Comparison of ENCODE assay signal across 16 cellular contexts in genomic region chr14:91327201-91327600, GRCh38.
DNase-seq lines count a peak whose midpoint lies in the region; ATAC-seq and TF ChIP-seq lines count a peak whose summit lies in the region.
"Had no signal": no experiment of that assay in that cellular context is flagged by ENCODE, and none has a peak within 500 bp of the region (broad histone marks: within the 10 kb centered on the region; RNA-seq: fewer than 3 reads in every experiment).

No MANE protein-coding gene starts in this region.

- H3K27me3 ChIP-seq in endodermal cell (ENCODE audit: control insufficient read depth, insufficient read depth, low read length, poor library complexity, severe bottlenecking) = no peaks in the 10 kb centered on the region
- no peaks in the 10 kb centered on the region for H3K27me3 ChIP-seq in subcutaneous abdominal adipose tissue (ENCODE audit: control insufficient read depth in 5 of 5, insufficient read depth in 4 of 5, low read length in 5 of 5)
- H3K27me3 ChIP-seq: foreskin keratinocyte had no signal

- TF ChIP-seq CTCF in endodermal cell (conservative IDR thresholded peaks at IDR 0.05) = no peak

- no peak overlapping the region for H3K4me3 ChIP-seq in endodermal cell (ENCODE audit: low read length)
- H3K4me3 ChIP-seq in subcutaneous abdominal adipose tissue (ENCODE audit: low read depth in 1 of 5, low read length in 5 of 5) = no peak overlapping the region
- H3K4me3 ChIP-seq: GM12878, tibial artery had no signal

- H3K4me1 Mint-ChIP-seq in activated naive CD4-positive, alpha-beta T cell treated with anti-CD3 and anti-CD28 coated beads, Interleukin-2, amount 10 ng/mL, durations not matched to agents 7 days and 5 days = peaks cover 90% of the 10 kb centered on the region
- peaks cover 71% of the 10 kb centered on the region for H3K4me1 Mint-ChIP-seq in activated CD4-positive, alpha-beta memory T cell treated with anti-CD3 and anti-CD28 coated beads for 36 hours (ENCODE audit: low read depth)
- H3K4me1 Mint-ChIP-seq in endodermal cell = peaks cover 7% of the 10 kb centered on the region

- H3K36me3 Mint-ChIP-seq in activated naive CD4-positive, alpha-beta T cell treated with anti-CD3 and anti-CD28 coated beads, Interleukin-2, amount 10 ng/mL, durations not matched to agents 7 days and 5 days = peaks cover 63% of the 10 kb centered on the region
- H3K36me3 Mint-ChIP-seq in activated CD4-positive, alpha-beta memory T cell treated with anti-CD3 and anti-CD28 coated beads for 36 hours = peaks cover 35% of the 10 kb centered on the region
- H3K36me3 Mint-ChIP-seq in endodermal cell (ENCODE audit: low read depth) = peaks cover 23% of the 10 kb centered on the region

- H3K36me3 ChIP-seq in endodermal cell (ENCODE audit: control insufficient read depth, insufficient read depth, low read length) (peaks cover 18% of the 10 kb centered on the region), subcutaneous abdominal adipose tissue (ENCODE audit: control insufficient read depth in 5 of 5, insufficient read depth in 5 of 5, low read length in 5 of 5) (no peaks in the 10 kb centered on the region)
- H3K36me3 ChIP-seq: tibial artery had no signal

- 92 to 94% methylated on average over 5 to 7 of the region's 7 CpGs for WGBS in endodermal cell (ENCODE audit: insufficient coverage in 1 of 2, insufficient read length in 1 of 2), 2 experiments

- no peak for DNase-seq in activated naive CD4-positive, alpha-beta T cell treated with anti-CD3 and anti-CD28 coated beads, Interleukin-2, amount 10 ng/mL, durations not matched to agents 7 days and 5 days
- no peak for DNase-seq in activated naive CD4-positive, alpha-beta T cell (lab: John Stamatoyannopoulos, UW)
- DNase-seq in activated CD4-positive, alpha-beta memory T cell treated with anti-CD3 and anti-CD28 coated beads for 36 hours = no peak
- no peak for DNase-seq in endodermal cell
- DNase-seq in activated CD4-positive, alpha-beta T cell treated with anti-CD3 and anti-CD28 coated beads, Interleukin-2, amount 50 U/mL, for 1 hour = no peak
- no peak for DNase-seq in NCI-H345 treated with DMSO at 0.1 percent for 48 hours (lab: John Stamatoyannopoulos, UW; ENCODE audit: unreplicated experiment)
- DNase-seq: activated T-cell treated with anti-CD3 and anti-CD28 coated beads for 4 hours; EL; foreskin keratinocyte; NCI-H2029; NK-92 treated with Interleukin-12 subunit alpha and Interleukin-12 subunit beta, amount 100 ng/mL, for 24 hours; tibial artery had no signal

- POLR2A ChIA-PET in activated CD4-positive, alpha-beta memory T cell treated with anti-CD3 and anti-CD28 coated beads for 36 hours (lab: Charles Lee) = interaction anchor here (0.6 kb wide), 1 partner anchor 89 kb away, joined by 3 read pairs; no protein-coding TSS in a partner anchor

- no peaks in the 10 kb centered on the region for H3K9me3 ChIP-seq in endodermal cell (ENCODE audit: control insufficient read depth, low read length)
- H3K9me3 ChIP-seq in subcutaneous abdominal adipose tissue (ENCODE audit: control insufficient read depth in 5 of 5, low read length in 5 of 5) = no peaks in the 10 kb centered on the region
- H3K9me3 ChIP-seq: tibial artery had no signal

- no peaks in the 10 kb centered on the region for H3K9me3 Mint-ChIP-seq in activated naive CD4-positive, alpha-beta T cell treated with anti-CD3 and anti-CD28 coated beads, Interleukin-2, amount 10 ng/mL, durations not matched to agents 7 days and 5 days
- H3K9me3 Mint-ChIP-seq in activated CD4-positive, alpha-beta memory T cell treated with anti-CD3 and anti-CD28 coated beads for 36 hours = no peaks in the 10 kb centered on the region
- H3K9me3 Mint-ChIP-seq in endodermal cell = no peaks in the 10 kb centered on the region

- no peaks in the 10 kb centered on the region for H3K27me3 Mint-ChIP-seq in activated naive CD4-positive, alpha-beta T cell treated with anti-CD3 and anti-CD28 coated beads, Interleukin-2, amount 10 ng/mL, durations not matched to agents 7 days and 5 days
- H3K27me3 Mint-ChIP-seq in activated CD4-positive, alpha-beta memory T cell treated with anti-CD3 and anti-CD28 coated beads for 36 hours = no peaks in the 10 kb centered on the region
- no peaks in the 10 kb centered on the region for H3K27me3 Mint-ChIP-seq in endodermal cell (ENCODE audit: insufficient read depth)

- H3K27ac Mint-ChIP-seq in activated naive CD4-positive, alpha-beta T cell treated with anti-CD3 and anti-CD28 coated beads, Interleukin-2, amount 10 ng/mL, durations not matched to agents 7 days and 5 days = peak overlapping the region; percentile 79
- peak overlapping the region; percentile 61 for H3K27ac Mint-ChIP-seq in activated CD4-positive, alpha-beta memory T cell treated with anti-CD3 and anti-CD28 coated beads for 36 hours
- peak overlapping the region; percentile 67 for H3K27ac Mint-ChIP-seq in endodermal cell

- ATAC-seq in GM18502 (IDR thresholded peaks at IDR 0.05; ENCODE audit: poor library complexity, unreplicated experiment) = no peak
- ATAC-seq: foreskin keratinocyte, GM12878 had no signal

- no peak overlapping the region for H3K4me3 Mint-ChIP-seq in activated naive CD4-positive, alpha-beta T cell treated with anti-CD3 and anti-CD28 coated beads, Interleukin-2, amount 10 ng/mL, durations not matched to agents 7 days and 5 days
- H3K4me3 Mint-ChIP-seq in activated CD4-positive, alpha-beta memory T cell treated with anti-CD3 and anti-CD28 coated beads for 36 hours = no peak overlapping the region
- no peak overlapping the region for H3K4me3 Mint-ChIP-seq in endodermal cell

- CTCF ChIA-PET in activated naive CD4-positive, alpha-beta T cell treated with anti-CD3 and anti-CD28 coated beads, Interleukin-2, amount 10 ng/mL, durations not matched to agents 7 days and 5 days (lab: Charles Lee) = interaction anchor here (1.2 to 5.2 kb wide), 2 partner anchors 13 to 90 kb away, joined by 3 to 85 read pairs; partner anchors contain the start of gene CCDC88C
- CTCF ChIA-PET in activated CD4-positive, alpha-beta memory T cell treated with anti-CD3 and anti-CD28 coated beads for 36 hours (lab: Charles Lee) = interaction anchor here (0.9 to 5.1 kb wide), 4 partner anchors 10 to 92 kb away, joined by 3 to 99 read pairs (median 3); partner anchors contain the start of gene CCDC88C

- H3K9ac ChIP-seq in endodermal cell (ENCODE audit: extremely low read depth, low read length, poor library complexity, severe bottlenecking) (no peak overlapping the region), subcutaneous abdominal adipose tissue (ENCODE audit: low read length in 5 of 5) (peak overlapping the region in 1 of 5 donors; percentile 44)
- H3K9ac ChIP-seq: parathyroid adenoma had no signal

- peak overlapping the region; percentile 32 for H3K27ac ChIP-seq in endodermal cell (ENCODE audit: low read depth, low read length)
- H3K27ac ChIP-seq in subcutaneous abdominal adipose tissue (ENCODE audit: low read depth, low read length) = peak overlapping the region; percentile 61
- H3K27ac ChIP-seq: foreskin keratinocyte, tibial artery had no signal

- intact Hi-C loops in activated CD4-positive, alpha-beta memory T cell treated with anti-CD3 and anti-CD28 coated beads for 36 hours (cut with micrococcal nuclease) = no loop called here

- no peaks in the 10 kb centered on the region for H3K4me1 ChIP-seq in endodermal cell (ENCODE audit: control insufficient read depth, insufficient read depth, low read length)
- peaks cover 11 to 85% (median 27%) of the 10 kb centered on the region in 5 donors for H3K4me1 ChIP-seq in subcutaneous abdominal adipose tissue (ENCODE audit: control insufficient read depth in 5 of 5, insufficient read depth in 5 of 5, low read length in 5 of 5)
- H3K4me1 ChIP-seq: foreskin keratinocyte had no signal
